ENCODE assay signal across 8 cellular contexts in genomic region chr22:27880778-27881394, GRCh38. TPM values are rescaled to one million over a fixed set of nuclear protein-coding genes. Genes with fewer than 3 reads are reported as not detected.
DNase-seq lines count a peak whose midpoint lies in the region; ATAC-seq, FAIRE-seq and TF ChIP-seq lines count a peak whose summit lies in the region.

No MANE protein-coding gene starts in this region.

- no peak overlapping the region for H3K4me3 ChIP-seq in Caco-2 (ENCODE audit: low read depth, low read length)
- H3K4me3 ChIP-seq in H1 (ENCODE audit: extremely low read depth in 1 of 4, insufficient read depth in 2 of 4, low read depth in 3 of 4, low read length in 4 of 4): no peak overlapping the region
- no peak overlapping the region for H3K4me3 ChIP-seq in transverse colon

- H3K4me3 Mint-ChIP-seq in Caco-2 (ENCODE audit: unreplicated experiment): no peak overlapping the region

- H3K36me3 ChIP-seq in Caco-2 (ENCODE audit: control insufficient read depth, insufficient read depth, low read length) (peaks cover 1% of the 10 kb centered on the region; the same call in 1 of the 2 replicates), H1 (ENCODE audit: control insufficient read depth in 2 of 4, insufficient read depth in 4 of 4, low read length in 3 of 4) (peaks cover 0 to 6% (median 3%) of the 10 kb centered on the region in 4 experiments; a peak in 2 of 8 replicates), transverse colon (no peaks in the 10 kb centered on the region)

- peaks cover 1% of the 10 kb centered on the region for H3K79me1 ChIP-seq in H1 (ENCODE audit: low read depth, low read length)

- H4K20me1 ChIP-seq in H1 (replicated peaks in 1 of 2; ENCODE audit: control insufficient read depth in 1 of 2, insufficient read depth in 2 of 2, low read length in 2 of 2): peaks cover 9 to 16% of the 10 kb centered on the region in 2 experiments

- H4K5ac ChIP-seq in H1 (ENCODE audit: insufficient read length, low read depth, low read length): no peak overlapping the region

- TF ChIP-seq EP300 in H1 (IDR thresholded peaks at IDR 0.05; ENCODE audit: borderline replicate concordance in 1 of 2, low read depth in 2 of 2, low read length in 2 of 2) (no peak), transverse colon (IDR thresholded peaks at IDR 0.05; ENCODE audit: low read depth) (no peak)

- TF ChIP-seq POLR2A in H1 (IDR thresholded peaks at IDR 0.05; ENCODE audit: control extremely low read depth in 1 of 2, low read depth in 2 of 2, low read length in 2 of 2): no peak
- no peak for TF ChIP-seq POLR2A in transverse colon (IDR thresholded peaks at IDR 0.05)

- peaks cover 6% of the 10 kb centered on the region for H3K4me1 Mint-ChIP-seq in Caco-2 (ENCODE audit: low read depth, unreplicated experiment)

- intact Hi-C loops in Caco-2 (cut with micrococcal nuclease; ENCODE audit: unreplicated experiment): loop anchor here (5.0 to 10.0 kb wide), 2 partner anchors 36 to 714 kb away; partner anchors contain the start of gene PITPNB
- intact Hi-C loops in transverse colon (cut with DNase I; ENCODE audit: low total_unique reads): no loop called here

- H3K4me1 ChIP-seq in Caco-2 (no peaks in the 10 kb centered on the region), H1 (replicated peaks in 1 of 4; ENCODE audit: control insufficient read depth in 3 of 4, insufficient read depth in 4 of 4, low read length in 3 of 4) (peaks cover 7 to 12% (median 9%) of the 10 kb centered on the region in 4 experiments), transverse colon (peaks cover 23 to 86% (median 40%) of the 10 kb centered on the region in 4 donors)

- H3K14ac ChIP-seq in H1 (ENCODE audit: insufficient read length): no peak overlapping the region

- H2AFZ ChIP-seq in H1 (ENCODE audit: low read length): no peak overlapping the region

- peak; percentile 42 for FAIRE-seq in H1 (lab: Jason Lieb, UNC)

- H4K8ac ChIP-seq in H1 (ENCODE audit: extremely low read depth, insufficient read depth, low read length): no peak overlapping the region

- no peaks in the 10 kb centered on the region for H3K27me3 Mint-ChIP-seq in Caco-2 (ENCODE audit: insufficient read depth, unreplicated experiment)

- H3K36me3 Mint-ChIP-seq in Caco-2 (ENCODE audit: insufficient read depth, unreplicated experiment): peaks cover 24% of the 10 kb centered on the region

- no peak for ATAC-seq in HG03159 (IDR thresholded peaks at IDR 0.05; ENCODE audit: unreplicated experiment)

- no peak overlapping the region for H2BK12ac ChIP-seq in H1 (ENCODE audit: low read depth, low read length)

- POLR2A ChIA-PET in Caco-2 (lab: Charles Lee) (no interaction called here), H1 (lab: Charles Lee; ENCODE audit: partially characterized antibody) (no interaction called here)

- WGBS in H1 (ENCODE audit: extremely low coverage in 1 of 2, insufficient coverage in 1 of 2, insufficient read length in 1 of 2, insufficient replicate concordance in 2 of 2, low coverage in 1 of 2, low lambda C conversion rate in 2 of 2, missing lambda C conversion rate in 1 of 2), 2 experiments: 52% methylated on average over 6 of the region's 6 CpGs; no CpG with 5 or more reads in 1 of the 2 experiments
- WGBS in transverse colon (ENCODE audit: low coverage in 1 of 2), 2 donors: 20 to 21% methylated on average over 3 to 6 of the region's 6 CpGs

- no peak overlapping the region for H3K56ac ChIP-seq in H1 (replicated peaks; ENCODE audit: insufficient read length, low read depth, low read length)

- H4K91ac ChIP-seq in H1 (replicated peaks; ENCODE audit: insufficient read length, low read length): no peak overlapping the region

- TF ChIP-seq RAD21 in H1 (IDR thresholded peaks at IDR 0.05 in 1 of 2, conservative IDR thresholded peaks at IDR 0.05 in 1 of 2; ENCODE audit: low read depth in 2 of 2, low read length in 2 of 2): peak; percentile 77 to 80

- H3K27ac ChIP-seq in H1 (ENCODE audit: low read depth, low read length): no peak overlapping the region
- H3K27ac ChIP-seq in transverse colon: peak overlapping the region; percentile 68 to 85 (median 80)

- H2AK5ac ChIP-seq in H1 (ENCODE audit: low read depth, low read length): no peak overlapping the region

- no peak overlapping the region for H3K23ac ChIP-seq in H1 (ENCODE audit: insufficient read length)

- H2BK5ac ChIP-seq in H1 (ENCODE audit: low read depth, low read length): no peak overlapping the region

- in situ Hi-C loops in transverse colon (cut with MboI; ENCODE audit: low pct_ligation_motif_present in 1 of 4, low pct_unique_long_range_greater_than_20kb in 1 of 4, low sequenced_read_pairs in 3 of 4): loop anchor here (5.0 to 25.0 kb wide), 2 partner anchors 131 to 706 kb away; no protein-coding TSS in a partner anchor

- no peak overlapping the region for H2BK15ac ChIP-seq in H1 (ENCODE audit: low read length)

- no TSS peak for BruUV-seq in Caco-2 (replicated peaks; lab: Mats Ljungman, UMichigan)

- no peaks in the 10 kb centered on the region for H3K23me2 ChIP-seq in H1 (ENCODE audit: low read depth, low read length)

- H3K9me3 ChIP-seq in Caco-2 (no peaks in the 10 kb centered on the region), H1 (ENCODE audit: insufficient read depth in 2 of 2, low read depth in 1 of 2, low read length in 1 of 2) (no peaks in the 10 kb centered on the region), transverse colon (no peaks in the 10 kb centered on the region)

- H2BK20ac ChIP-seq in H1 (ENCODE audit: low read length): no peak overlapping the region

- H3K4me2 ChIP-seq in H1 (ENCODE audit: insufficient read depth in 1 of 2, low read depth in 2 of 2, low read length in 2 of 2): no peak overlapping the region

- no peak overlapping the region for H3K18ac ChIP-seq in H1 (ENCODE audit: extremely low read depth, low read length)

- peak; percentile 38 to 68 for TF ChIP-seq CTCF in Caco-2 (IDR thresholded peaks at IDR 0.05; ENCODE audit: insufficient read depth in 1 of 2, low read depth in 1 of 2, low read length in 1 of 2, severe bottlenecking in 1 of 2, unreplicated experiment in 1 of 2)
- TF ChIP-seq CTCF in H1 (IDR thresholded peaks at IDR 0.05; ENCODE audit: control extremely low read depth in 1 of 3, insufficient read depth in 1 of 3, low read depth in 1 of 3, low read length in 3 of 3): peak in 2 of 3 experiments; percentile 51 to 71; a peak in 2 of 4 replicates
- peak; percentile 74 to 84 (median 80) for TF ChIP-seq CTCF in transverse colon (IDR thresholded peaks at IDR 0.05)

- no peaks in the 10 kb centered on the region for H3K27me3 ChIP-seq in Caco-2 (replicated peaks; ENCODE audit: control insufficient read depth, insufficient read depth, low read length)
- H3K27me3 ChIP-seq in H1 (replicated peaks in 1 of 4; ENCODE audit: control insufficient read depth in 3 of 4, extremely low read depth in 1 of 4, insufficient read depth in 3 of 4, low read length in 3 of 4): no peaks in the 10 kb centered on the region
- H3K27me3 ChIP-seq in transverse colon: no peaks in the 10 kb centered on the region

- no peak overlapping the region for H2BK120ac ChIP-seq in H1 (replicated peaks; ENCODE audit: low read depth, low read length)

- H3K9me3 Mint-ChIP-seq in Caco-2 (ENCODE audit: unreplicated experiment): no peaks in the 10 kb centered on the region

- no peak overlapping the region for H3K9ac ChIP-seq in H1 (replicated peaks in 1 of 4; ENCODE audit: extremely low read depth in 1 of 4, low read depth in 3 of 4, low read length in 3 of 4)

- H3K4ac ChIP-seq in H1 (replicated peaks; ENCODE audit: insufficient read length, low read depth, low read length): no peak overlapping the region

- peak in 1 of 2 experiments; percentile 56 for DNase-seq in Caco-2
- DNase-seq in HS-27A (ENCODE audit: low read depth): peak; percentile 39
- DNase-seq in RPMI7951 (ENCODE audit: low read depth): peak; percentile 60
- DNase-seq in H1 (ENCODE audit: low read depth in 1 of 2, low spot score in 2 of 2): no peak
- peak; percentile 95 for DNase-seq in medulla oblongata (ENCODE audit: extremely low spot score)
- DNase-seq in transverse colon: no peak
- no peak for DNase-seq in iPS-NIHi7 (ENCODE audit: extremely low spot score)

- CTCF ChIA-PET in Caco-2 (lab: Charles Lee): interaction anchor here (0.6 kb wide), 1 partner anchor 9 kb away, joined by 5 read pairs; no protein-coding TSS in a partner anchor
- CTCF ChIA-PET in H1 (lab: Charles Lee; ENCODE audit: partially characterized antibody): interaction anchor here (0.6 to 5.7 kb wide), 41 partner anchors 8 to 778 kb away, joined by 3 to 58 read pairs (median 4); no protein-coding TSS in a partner anchor

- H3K27ac Mint-ChIP-seq in Caco-2 (ENCODE audit: unreplicated experiment): no peak overlapping the region

- H3K79me2 ChIP-seq in H1 (ENCODE audit: control insufficient read depth in 1 of 2, insufficient read depth in 2 of 2, low read length in 2 of 2): peaks cover 0 to 17% of the 10 kb centered on the region in 2 experiments; a peak in 2 of 4 replicates

TF ChIP-seq in H1, 55 proteins besides CTCF, POLR2A, EP300 and RAD21:
- TF ChIP-seq RNF2 (IDR thresholded peaks at IDR 0.05; ENCODE audit: borderline replicate concordance, low read depth, low read length, missing control alignments, poor library complexity, severe bottlenecking): no peak
- TF ChIP-seq SRF (IDR thresholded peaks at IDR 0.05; ENCODE audit: low read depth, low read length): peak; percentile 33; the same call in 1 of the 2 replicates
- no peak for TF ChIP-seq KDM4A (IDR thresholded peaks at IDR 0.05; ENCODE audit: low read depth, low read length, severe bottlenecking)

RNA-seq across cellular contexts. Expression of gene PITPNB, which starts 38.2 kb away (rescaled TPM):
- total RNA-seq in Caco-2 (2022) (76.8 and 81.7 TPM in 2 replicates), transverse colon (10 to 100 TPM; 28.0 to 48.2 (median 40.3) TPM)
- 16.1 and 16.9 TPM in 2 replicates for total RNA-seq in RPMI7951 (2014; rRNA removed; shearing (Covaris generic))
- total RNA-seq in H1 (2021; fragmentation: NEBNext Ultra II Directional; extraction: Animal tissue kit (Norgen Biotek cat#: 25700)): 83.0 and 89.3 TPM in 2 replicates
- polyA plus RNA-seq in H1 (2011; rRNA removed): 14.8 and 24.6 TPM in 2 replicates
- polyA plus RNA-seq in H1 (2011; cell fraction: cytosol; rRNA removed): 25.3 TPM
- 12.2 TPM for polyA plus RNA-seq in H1 (2011; cell fraction: nucleus; rRNA removed)
- 32.2 to 66.9 TPM (median 36.0 TPM) in 4 replicates for polyA plus RNA-seq in H1 (2012, experiment 1 of 2)
- polyA plus RNA-seq in H1 (2012, experiment 2 of 2): 5.7 TPM
- polyA plus RNA-seq in H1 (2013, experiment 1 of 2): 44.2 TPM
- polyA plus RNA-seq in H1 (2013, experiment 2 of 2): 46.9 TPM
- polyA minus RNA-seq in H1 (2011; rRNA and poly(A)+ RNA removed): 36.4 and 39.1 TPM in 2 replicates
- 29.1 TPM for polyA minus RNA-seq in H1 (2011; cell fraction: cytosol; rRNA and poly(A)+ RNA removed)
- 40.0 TPM for polyA minus RNA-seq in H1 (2011; cell fraction: nucleus; rRNA and poly(A)+ RNA removed)

Comparison
In these comparisons a context has a peak if more than half of its experiments do, and no peak if none do; other contexts are left out.
1. DNase-seq: peak in HS-27A (single experiment), RPMI7951 (single experiment) and medulla oblongata (single experiment); none in H1 (0 of 2), transverse colon (single experiment) and iPS-NIHi7 (single experiment).
2. Peak in every context shown above with its lines, with median percentiles within 50 percentile points of each other: CTCF ChIP-seq.